15 cellular contexts compared by ENCODE assay signal in the genomic region with DNA sequence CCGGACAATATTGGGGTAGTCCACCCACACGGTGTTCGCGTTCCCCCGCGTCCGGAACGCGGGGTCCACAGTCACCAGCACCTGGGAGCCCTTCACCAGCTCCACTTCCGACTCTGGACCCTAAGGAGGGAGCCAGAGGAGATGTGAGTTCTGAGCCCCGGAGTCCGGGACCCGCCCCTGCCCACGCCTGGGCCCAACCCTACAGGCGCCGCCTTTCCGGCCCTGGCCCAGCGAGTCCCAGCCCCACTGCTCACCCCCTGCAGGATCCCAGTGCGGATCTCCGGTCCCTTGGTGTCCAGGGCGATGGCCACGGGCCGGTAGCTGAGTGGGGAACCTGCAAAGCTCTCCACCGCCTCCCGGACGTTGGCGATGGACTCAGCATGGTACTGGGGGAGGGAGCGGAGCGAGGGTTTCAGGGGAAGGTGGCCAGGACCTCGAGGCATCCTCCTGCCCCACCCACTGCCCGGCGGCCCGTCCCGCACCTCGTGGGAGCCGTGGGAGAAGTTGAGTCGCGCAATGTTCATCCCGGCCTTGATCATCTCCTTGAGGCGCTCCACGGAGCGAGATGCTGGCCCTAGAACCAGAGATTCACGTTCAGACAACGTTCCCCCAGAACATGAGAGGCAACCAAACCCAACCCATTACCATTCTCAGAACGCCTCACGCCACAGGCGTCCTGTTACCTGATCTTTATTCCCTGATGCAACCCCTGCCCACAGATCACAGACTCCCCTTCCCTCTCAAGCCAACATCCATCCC. TPM values are rescaled to one million over a fixed set of nuclear protein-coding genes. Genes with fewer than 3 reads are reported as not detected.
DNase-seq lines count a peak whose midpoint lies in the region; ATAC-seq and TF ChIP-seq lines count a peak whose summit lies in the region.
"Had no signal": no experiment of that assay in that cellular context is flagged by ENCODE, and none has a peak within 500 bp of the region (broad histone marks: within the 10 kb centered on the region; RNA-seq: fewer than 3 reads in every experiment).

No MANE protein-coding gene starts in this region.

- no peaks in the 10 kb centered on the region for H3K9me3 Mint-ChIP-seq in stimulated activated memory B cell treated with anti-CD40 and anti-IgM and Interleukin-4, amounts not matched to agents 10 μg/mL and 1 μg/mL and 100 μg/mL, for 72 hours
- H3K9me3 Mint-ChIP-seq: activated naive CD4-positive, alpha-beta T cell treated with anti-CD3 and anti-CD28 coated beads, Interleukin-2, amount 50 U/mL, for 72 hours; CD8-positive, alpha-beta memory T cell; immature natural killer cell had no signal

- no peaks in the 10 kb centered on the region for H3K36me3 ChIP-seq in ectodermal cell (ENCODE audit: control insufficient read depth, insufficient read depth, low read length)
- H3K36me3 ChIP-seq: WERI-Rb-1 had no signal

- no peak overlapping the region for H3K27ac Mint-ChIP-seq in stimulated activated memory B cell treated with anti-CD40 and anti-IgM and Interleukin-4, amounts not matched to agents 10 μg/mL and 1 μg/mL and 100 μg/mL, for 72 hours
- H3K27ac Mint-ChIP-seq: activated naive CD4-positive, alpha-beta T cell treated with anti-CD3 and anti-CD28 coated beads, Interleukin-2, amount 50 U/mL, for 72 hours; CD8-positive, alpha-beta memory T cell; immature natural killer cell had no signal

- no peaks in the 10 kb centered on the region for H3K36me3 Mint-ChIP-seq in stimulated activated memory B cell treated with anti-CD40 and anti-IgM and Interleukin-4, amounts not matched to agents 10 μg/mL and 1 μg/mL and 100 μg/mL, for 72 hours
- H3K36me3 Mint-ChIP-seq: activated naive CD4-positive, alpha-beta T cell treated with anti-CD3 and anti-CD28 coated beads, Interleukin-2, amount 50 U/mL, for 72 hours; CD8-positive, alpha-beta memory T cell had no signal

- 8 to 10% methylated on average over 47 of the region's 47 CpGs for WGBS in ectodermal cell, 2 experiments

- H3K27ac ChIP-seq in ectodermal cell (ENCODE audit: insufficient read depth, low read depth, low read length, poor library complexity, severe bottlenecking) (no peak overlapping the region), RWPE1 (no peak overlapping the region)
- H3K27ac ChIP-seq: 22Rv1, WERI-Rb-1 had no signal

- H3K9me3 ChIP-seq in ectodermal cell (ENCODE audit: control insufficient read depth, low read length): no peaks in the 10 kb centered on the region

- CTCF ChIA-PET in RWPE1 (lab: Yijun Ruan, JAX): interaction anchor here (0.9 kb wide), 1 partner anchor 16 kb away, joined by 4 read pairs; no protein-coding TSS in a partner anchor

- peaks cover 7% of the 10 kb centered on the region for H3K4me1 Mint-ChIP-seq in stimulated activated memory B cell treated with anti-CD40 and anti-IgM and Interleukin-4, amounts not matched to agents 10 μg/mL and 1 μg/mL and 100 μg/mL, for 72 hours
- H3K4me1 Mint-ChIP-seq: immature natural killer cell had no signal

- H3K27me3 Mint-ChIP-seq in stimulated activated memory B cell treated with anti-CD40 and anti-IgM and Interleukin-4, amounts not matched to agents 10 μg/mL and 1 μg/mL and 100 μg/mL, for 72 hours: peaks cover 47% of the 10 kb centered on the region

- peak overlapping the region; percentile 40 for H3K4me3 ChIP-seq in ectodermal cell (ENCODE audit: insufficient read depth, low read depth, low read length)

- intact Hi-C loops in left colon (cut with DNase I, micrococcal nuclease): no loop called here

- H3K27me3 ChIP-seq in ectodermal cell (ENCODE audit: control insufficient read depth, insufficient read depth, low read length, poor library complexity, severe bottlenecking): peaks cover 48% of the 10 kb centered on the region

- H3K4me1 ChIP-seq in ectodermal cell (ENCODE audit: control insufficient read depth, insufficient read depth, low read length): no peaks in the 10 kb centered on the region

- no peak for TF ChIP-seq CTCF in RWPE1 (conservative IDR thresholded peaks at IDR 0.05; ENCODE audit: low read depth)

- POLR2A ChIA-PET in RWPE1 (lab: Yijun Ruan, JAX; ENCODE audit: low non-redundant PET): no interaction called here

- H3K4me3 Mint-ChIP-seq in stimulated activated memory B cell treated with anti-CD40 and anti-IgM and Interleukin-4, amounts not matched to agents 10 μg/mL and 1 μg/mL and 100 μg/mL, for 72 hours: no peak overlapping the region
- H3K4me3 Mint-ChIP-seq: CD8-positive, alpha-beta memory T cell had no signal

- DNase-seq in NCI-H146 (lab: John Stamatoyannopoulos, UW) (peak; percentile 25), NCI-H146 treated with DMSO at 0.1 percent for 48 hours (lab: John Stamatoyannopoulos, UW; ENCODE audit: unreplicated experiment) (no peak), left colon (no peak), NCI-H510A treated with DMSO at 0.1 percent for 48 hours (lab: John Stamatoyannopoulos, UW) (no peak), RWPE1 (ENCODE audit: low spot score) (no peak)
- DNase-seq: CD8-positive, alpha-beta memory T cell; HCEC 1CT; immature natural killer cell; NCI-H2227 treated with DMSO at 0.1 percent for 48 hours; WERI-Rb-1 had no signal

- ATAC-seq in left colon: peak; percentile 68
- peak; percentile 31 for ATAC-seq in stimulated activated memory B cell treated with anti-CD40 and anti-IgM and Interleukin-4, amounts not matched to agents 10 μg/mL and 1 μg/mL and 100 μg/mL, for 72 hours
- no peak for ATAC-seq in GM18870 (IDR thresholded peaks at IDR 0.05; ENCODE audit: unreplicated experiment)

RNA-seq across cellular contexts. Expression of a gene that starts 5.9 kb away (rescaled TPM):
- polyA plus RNA-seq in ectodermal cell (2013, experiment 1 of 4): 0.59 TPM
- polyA plus RNA-seq in ectodermal cell (2013, experiment 2 of 4): 0.41 TPM
- 0.48 TPM for polyA plus RNA-seq in ectodermal cell (2013, experiment 3 of 4)
- 0.36 TPM for polyA plus RNA-seq in ectodermal cell (2013, experiment 4 of 4)
- 1 to 10 TPM; 1.0 to 1.9 TPM for total RNA-seq in left colon
- total RNA-seq: CD8-positive, alpha-beta memory T cell had no signal
- polyA plus RNA-seq: CD8-positive, alpha-beta memory T cell; immature natural killer cell had no signal

RNA-seq across cellular contexts. Expression of a gene that starts 13.3 kb away (rescaled TPM):
- polyA plus RNA-seq in ectodermal cell (2013, experiment 1 of 4): 312 TPM
- polyA plus RNA-seq in ectodermal cell (2013, experiment 2 of 4): 275 TPM
- 219 TPM for polyA plus RNA-seq in ectodermal cell (2013, experiment 3 of 4)
- polyA plus RNA-seq in ectodermal cell (2013, experiment 4 of 4): 213 TPM
- 100 to 1,000 TPM; 192 to 375 TPM for total RNA-seq in left colon

RNA-seq across cellular contexts. Expression of a gene that starts 18.1 kb away (rescaled TPM):
- 4.9 TPM for polyA plus RNA-seq in ectodermal cell (2013, experiment 1 of 4)
- 4.7 TPM for polyA plus RNA-seq in ectodermal cell (2013, experiment 2 of 4)
- 4.5 TPM for polyA plus RNA-seq in ectodermal cell (2013, experiment 3 of 4)
- polyA plus RNA-seq in ectodermal cell (2013, experiment 4 of 4): 6.8 TPM
- total RNA-seq in left colon: 10 to 100 TPM; 11.2 to 21.5 TPM

RNA-seq across cellular contexts. Expression of a gene that starts 22.1 kb away (rescaled TPM):
- 91.6 TPM for polyA plus RNA-seq in ectodermal cell (2013, experiment 1 of 4)
- polyA plus RNA-seq in ectodermal cell (2013, experiment 2 of 4): 87.6 TPM
- 75.9 TPM for polyA plus RNA-seq in ectodermal cell (2013, experiment 3 of 4)
- polyA plus RNA-seq in ectodermal cell (2013, experiment 4 of 4): 89.8 TPM
- total RNA-seq in left colon: 10 to 100 TPM; 34.3 to 41.0 TPM

RNA-seq across cellular contexts. Expression of a gene that starts 25.3 kb away (rescaled TPM):
- polyA plus RNA-seq in ectodermal cell (2013, experiment 1 of 4): 53.7 TPM
- polyA plus RNA-seq in ectodermal cell (2013, experiment 2 of 4): 50.2 TPM
- polyA plus RNA-seq in ectodermal cell (2013, experiment 3 of 4): 43.7 TPM
- polyA plus RNA-seq in ectodermal cell (2013, experiment 4 of 4): 45.8 TPM
- 10 to 100 TPM; 73.2 to 78.8 TPM for total RNA-seq in left colon
